Comparison of ENCODE assay signal across 12 cellular contexts in genomic region chr13:33258437-33259193, GRCh38. TPM values are rescaled to one million over a fixed set of nuclear protein-coding genes. Genes with fewer than 3 reads are reported as not detected.
DNase-seq lines count a peak whose midpoint lies in the region; ATAC-seq and TF ChIP-seq lines count a peak whose summit lies in the region.
"Had no signal": no experiment of that assay in that cellular context is flagged by ENCODE, and none has a peak within 500 bp of the region (broad histone marks: within the 10 kb centered on the region; RNA-seq: fewer than 3 reads in every experiment).

No MANE protein-coding gene starts in this region.

- TF ChIP-seq CTCF in GM23338 (conservative IDR thresholded peaks at IDR 0.05; ENCODE audit: low read depth in 2 of 2) (no peak), smooth muscle cell (IDR thresholded peaks at IDR 0.05; ENCODE audit: borderline replicate concordance, insufficient read depth, poor library complexity, severe bottlenecking) (no peak)

- no peaks in the 10 kb centered on the region; the same call in 2 of the 3 replicates for H3K36me3 Mint-ChIP-seq in GM23338 (ENCODE audit: low read depth)
- H3K36me3 Mint-ChIP-seq: memory B cell had no signal

- H3F3A ChIP-seq in GM23338 (replicated peaks; ENCODE audit: low read depth) (no peaks in the 10 kb centered on the region), smooth muscle cell (ENCODE audit: low read depth) (peaks cover 19% of the 10 kb centered on the region)

- 44% methylated on average over 4 of the region's 4 CpGs for WGBS in smooth muscle cell (ENCODE audit: low lambda C conversion rate)

- H3K27me3 Mint-ChIP-seq in GM23338 (ENCODE audit: insufficient read depth, low read depth, poor library complexity): peaks cover 5% of the 10 kb centered on the region

- H3K4me1 ChIP-seq in GM23338 (ENCODE audit: insufficient read depth) (peaks cover 30% of the 10 kb centered on the region), smooth muscle cell (ENCODE audit: low read depth) (peaks cover 3% of the 10 kb centered on the region)

- no peak overlapping the region for H3K4me3 Mint-ChIP-seq in GM23338
- H3K4me3 Mint-ChIP-seq: memory B cell had no signal

- H3K9me2 ChIP-seq in GM23338 (ENCODE audit: insufficient read depth): peaks cover 16% of the 10 kb centered on the region; the same call in 1 of the 2 replicates

- ATAC-seq in GM23338: no peak
- ATAC-seq in HG03108 (IDR thresholded peaks at IDR 0.05; ENCODE audit: unreplicated experiment): no peak

- peaks cover 54% of the 10 kb centered on the region for H3K4me1 Mint-ChIP-seq in GM23338
- H3K4me1 Mint-ChIP-seq: memory B cell had no signal

- H3K27ac ChIP-seq in GM23338 (ENCODE audit: low read depth): peak overlapping the region; percentile 94
- peak overlapping the region; percentile 69 for H3K27ac ChIP-seq in layer of hippocampus (ENCODE audit: low read depth, low read length)
- H3K27ac ChIP-seq in smooth muscle cell (ENCODE audit: low read depth): peak overlapping the region; percentile 77

- peak overlapping the region; percentile 96 for H3K27ac Mint-ChIP-seq in GM23338
- H3K27ac Mint-ChIP-seq: memory B cell had no signal

- DNase-seq in GM23338 (ENCODE audit: low spot score) (no peak), dedifferentiated amniotic fluid mesenchymal stem cell (ENCODE audit: extremely low spot score) (peak; percentile 79), smooth muscle cell (lab: John Stamatoyannopoulos, UW; ENCODE audit: unreplicated experiment) (no peak), SIG-M5 treated with dmso at 0.1 percent for 504 hours (lab: John Stamatoyannopoulos, UW; ENCODE audit: unreplicated experiment) (no peak), NCI-H1048 (lab: John Stamatoyannopoulos, UW) (no peak)
- DNase-seq in stimulated activated CD4-positive, alpha-beta T cell treated with anti-CD3 and anti-CD28 coated beads, Interleukin-4, amount 100 ng/mL, for 1 hour: no peak
- DNase-seq: activated CD8-positive, alpha-beta memory T cell treated with anti-CD3 and anti-CD28 coated beads, Interleukin-2, amount 50 U/mL, for 4 hours; adrenal gland; C1 segment of cervical spinal cord had no signal

- H2AFZ ChIP-seq in GM23338 (no peak overlapping the region), smooth muscle cell (ENCODE audit: low read depth) (no peak overlapping the region)

- no peaks in the 10 kb centered on the region for H3K79me2 ChIP-seq in GM23338 (replicated peaks; ENCODE audit: insufficient read depth)
- H3K79me2 ChIP-seq in smooth muscle cell (ENCODE audit: low read depth): peaks cover 48% of the 10 kb centered on the region

- H3K36me3 ChIP-seq in GM23338 (ENCODE audit: insufficient read depth) (no peaks in the 10 kb centered on the region), smooth muscle cell (ENCODE audit: low read depth) (no peaks in the 10 kb centered on the region)
- H3K36me3 ChIP-seq: adrenal gland had no signal

- H3K9ac ChIP-seq in smooth muscle cell (ENCODE audit: low read depth): no peak overlapping the region

- no peak overlapping the region for H3K4me3 ChIP-seq in GM23338
- no peak overlapping the region for H3K4me3 ChIP-seq in smooth muscle cell
- H3K4me3 ChIP-seq: adrenal gland had no signal

- H3K27me3 ChIP-seq in GM23338 (ENCODE audit: insufficient read depth) (no peaks in the 10 kb centered on the region), layer of hippocampus (ENCODE audit: control insufficient read depth, insufficient read depth, low read length) (no peaks in the 10 kb centered on the region), smooth muscle cell (ENCODE audit: low read depth) (no peaks in the 10 kb centered on the region)
- H3K27me3 ChIP-seq: adrenal gland had no signal

- H4K20me1 ChIP-seq in GM23338 (replicated peaks; ENCODE audit: insufficient read depth) (no peaks in the 10 kb centered on the region), smooth muscle cell (ENCODE audit: low read depth) (no peaks in the 10 kb centered on the region)

- H3K9me3 ChIP-seq in smooth muscle cell (replicated peaks; ENCODE audit: low read depth): no peaks in the 10 kb centered on the region
- H3K9me3 ChIP-seq: adrenal gland had no signal

- no peaks in the 10 kb centered on the region for H3K9me3 Mint-ChIP-seq in GM23338
- H3K9me3 Mint-ChIP-seq: memory B cell had no signal

- H3K4me2 ChIP-seq in GM23338 (peak overlapping the region; percentile 31), smooth muscle cell (peak overlapping the region; percentile 3)

TF ChIP-seq in GM23338, 12 proteins besides CTCF, POLR2A, EP300 and RAD21:
- TF ChIP-seq POLR2AphosphoS5 (IDR thresholded peaks at IDR 0.05; ENCODE audit: low read depth) (no peak), REST (IDR thresholded peaks at IDR 0.05; ENCODE audit: unreplicated experiment) (no peak), ZNF331 (CRISPR knock-in tag; IDR thresholded peaks at IDR 0.05; ENCODE audit: low read depth) (no peak), EZH2phosphoT487 (IDR thresholded peaks at IDR 0.05; ENCODE audit: unreplicated experiment) (no peak), STAT1 (IDR thresholded peaks at IDR 0.05; ENCODE audit: unreplicated experiment) (no peak)

RNA-seq across cellular contexts. Expression of gene STARD13, which starts 26.9 kb away (rescaled TPM):
- 2.9 and 5.2 TPM in 2 replicates for total RNA-seq in GM23338 (2014; rRNA removed; shearing (Covaris generic))
- polyA plus RNA-seq in GM23338 (2016; fragmentation: Nextera tagmentation; extraction: Ambion mirVana): 0.99 and 3.2 TPM in 2 replicates
- 18.8 and 19.0 TPM in 2 replicates for total RNA-seq in smooth muscle cell
- polyA plus RNA-seq in smooth muscle cell: 12.4 and 15.2 TPM in 2 replicates
